ENCODE assay signal across 19 cellular contexts in genomic region chr2:3262437-3263388, GRCh38.
"Had no signal": no experiment of that assay in that cellular context is flagged by ENCODE, and none has a peak within 500 bp of the region (broad histone marks: within the 10 kb centered on the region; RNA-seq: fewer than 3 reads in every experiment).

No MANE protein-coding gene starts in this region.

- H3K9me3 Mint-ChIP-seq: naive B cell, type B pancreatic cell had no signal

- DNase-seq: colonic mucosa; dermis blood vessel endothelial cell; erythroblast; foreskin keratinocyte; heart left ventricle; hippocampal formation; kidney glomerular epithelial cell; mesendoderm; naive B cell; occipital lobe; psoas muscle; retina; right lobe of liver; stimulated activated CD4-positive, alpha-beta T cell treated with anti-CD3 and anti-CD28 coated beads, Interleukin-15, amount 100 ng/mL, for 24 hours; stimulated activated CD4-positive, alpha-beta T cell treated with anti-CD3 and anti-CD28 coated beads, Interleukin-1b, Interleukin-23, amount 100 ng/mL, for 48 hours; stimulated activated CD4-positive, alpha-beta T cell treated with anti-CD3 and anti-CD28 coated beads, Interleukin-4, amount 100 ng/mL, for 24 hours; stimulated activated naive CD4-positive, alpha-beta T cell treated with Interleukin-2 at 50 U/mL for 16 hours had no signal

- H3K27ac ChIP-seq: colonic mucosa, foreskin keratinocyte, heart left ventricle, parathyroid adenoma, psoas muscle, right lobe of liver had no signal

- H3K9me3 ChIP-seq: colonic mucosa, heart left ventricle, psoas muscle, right lobe of liver had no signal

- H3K27ac Mint-ChIP-seq: type B pancreatic cell had no signal

- H3K36me3 ChIP-seq: colonic mucosa, heart left ventricle, right lobe of liver had no signal

- H3K27me3 ChIP-seq: colonic mucosa, foreskin keratinocyte, heart left ventricle, right lobe of liver had no signal

- H3K4me3 ChIP-seq: colonic mucosa, heart left ventricle, psoas muscle, right lobe of liver had no signal

- H3K4me3 Mint-ChIP-seq: type B pancreatic cell had no signal

- ATAC-seq: foreskin keratinocyte, psoas muscle, right lobe of liver had no signal

- H3K27me3 Mint-ChIP-seq: naive B cell, type B pancreatic cell had no signal

- H2AFZ ChIP-seq: parathyroid adenoma had no signal

- H3K9ac ChIP-seq: parathyroid adenoma had no signal

- H3K4me1 ChIP-seq: colonic mucosa, psoas muscle, right lobe of liver had no signal
